ENCODE assay signal across 24 cellular contexts in the genomic region with DNA sequence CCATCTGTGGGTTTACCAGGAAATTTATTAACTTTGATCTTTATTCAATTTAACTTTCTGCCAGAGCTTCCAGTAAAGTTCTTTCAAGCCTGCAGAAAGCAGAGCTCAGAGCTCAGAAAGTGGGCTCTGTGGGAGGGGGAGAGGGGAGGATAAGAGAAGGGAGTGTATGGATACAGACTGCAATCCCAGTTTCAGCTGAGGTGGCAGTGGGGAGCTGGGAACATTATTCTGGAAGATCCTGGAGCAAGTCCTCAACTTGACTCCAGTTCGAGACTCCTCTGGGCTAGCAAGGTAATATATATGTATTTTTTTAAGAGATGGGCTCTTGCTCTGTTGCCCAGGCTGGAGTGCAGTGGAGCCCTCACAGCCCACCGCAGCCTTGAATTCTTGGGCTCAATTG.
DNase-seq lines count a peak whose midpoint lies in the region; ATAC-seq, FAIRE-seq and TF ChIP-seq lines count a peak whose summit lies in the region.
"Had no signal": no experiment of that assay in that cellular context is flagged by ENCODE, and none has a peak within 500 bp of the region (broad histone marks: within the 10 kb centered on the region; RNA-seq: fewer than 3 reads in every experiment).

No MANE protein-coding gene starts in this region.

- no peak overlapping the region for H4K91ac ChIP-seq in H1 (replicated peaks; ENCODE audit: insufficient read length, low read length)

- no peak overlapping the region for H2BK12ac ChIP-seq in H1 (ENCODE audit: low read depth, low read length)

- no peak overlapping the region for H2BK15ac ChIP-seq in H1 (ENCODE audit: low read length)

- H3K27ac ChIP-seq in PC-9, result 0 out of 2 replicates have a peak overlapping the region, but pooled peaks have one; percentile 63
- H3K27ac ChIP-seq in H1 (ENCODE audit: low read depth, low read length), result no peak overlapping the region
- H3K27ac ChIP-seq: pancreas, tibial nerve had no signal

- H3K9me3 ChIP-seq in PC-9 (ENCODE audit: insufficient read depth, low read depth) (no peaks in the 10 kb centered on the region; the same call in 1 of the 2 replicates), H1 (ENCODE audit: insufficient read depth in 2 of 2, low read depth in 1 of 2, low read length in 1 of 2) (no peaks in the 10 kb centered on the region)
- H3K9me3 ChIP-seq: MG63, pancreas, tibial nerve had no signal

- in situ Hi-C loops in ACHN (cut with HindIII; ENCODE audit: low pct_ligation_motif_present, low pct_unique_long_range_greater_than_20kb, low sequenced_read_pairs), result loop anchor here (25.0 kb wide), 2 partner anchors 118 to 618 kb away; a partner anchor contains a TSS

- peaks cover 48% of the 10 kb centered on the region for H3K4me1 ChIP-seq in PC-9 (replicated peaks; ENCODE audit: insufficient read depth)
- H3K4me1 ChIP-seq in H1 (replicated peaks in 1 of 4; ENCODE audit: control insufficient read depth in 3 of 4, insufficient read depth in 4 of 4, low read length in 3 of 4), result no peaks in the 10 kb centered on the region

- H2AFZ ChIP-seq in PC-9, result no peak overlapping the region
- no peak overlapping the region for H2AFZ ChIP-seq in H1 (ENCODE audit: low read length)

- no peak overlapping the region for H3K14ac ChIP-seq in H1 (ENCODE audit: insufficient read length)

- no TSS peak for BruUV-seq in PC-9 (replicated peaks; lab: Mats Ljungman, UMichigan)

- no peak for TF ChIP-seq CTCF in PC-9 (conservative IDR thresholded peaks at IDR 0.05)
- peak in 2 of 3 experiments; percentile 4 to 35; a peak in 2 of 4 replicates for TF ChIP-seq CTCF in H1 (IDR thresholded peaks at IDR 0.05; ENCODE audit: control extremely low read depth in 1 of 3, insufficient read depth in 1 of 3, low read depth in 1 of 3, low read length in 3 of 3)

- peak; percentile 11 to 29; a peak in 2 of 4 replicates for TF ChIP-seq RAD21 in H1 (IDR thresholded peaks at IDR 0.05 in 1 of 2, conservative IDR thresholded peaks at IDR 0.05 in 1 of 2; ENCODE audit: low read depth in 2 of 2, low read length in 2 of 2)

- no peak overlapping the region for H3K4me2 ChIP-seq in PC-9
- no peak overlapping the region for H3K4me2 ChIP-seq in H1 (ENCODE audit: insufficient read depth in 1 of 2, low read depth in 2 of 2, low read length in 2 of 2)

- no peak for ATAC-seq in HG02852 (IDR thresholded peaks at IDR 0.05; ENCODE audit: unreplicated experiment)
- no peak for ATAC-seq in HG03139 (IDR thresholded peaks at IDR 0.05; ENCODE audit: unreplicated experiment)
- ATAC-seq: naive thymus-derived CD8-positive, alpha-beta T cell; pancreas; stimulated activated naive CD8-positive, alpha-beta T cell treated with anti-CD3 and anti-CD28 coated beads, Interleukin-15, Interleukin-2, amounts not matched to agents 100 U/mL and 50 U/mL, for 24 hours had no signal

- no peaks in the 10 kb centered on the region for H3K23me2 ChIP-seq in H1 (ENCODE audit: low read depth, low read length)

- no peaks in the 10 kb centered on the region for H4K20me1 ChIP-seq in PC-9 (ENCODE audit: insufficient read depth)
- H4K20me1 ChIP-seq in H1 (replicated peaks in 1 of 2; ENCODE audit: control insufficient read depth in 1 of 2, insufficient read depth in 2 of 2, low read length in 2 of 2), result no peaks in the 10 kb centered on the region

- TF ChIP-seq EP300 in H1 (IDR thresholded peaks at IDR 0.05; ENCODE audit: borderline replicate concordance in 1 of 2, low read depth in 2 of 2, low read length in 2 of 2), result no peak

- peaks cover 14% of the 10 kb centered on the region; the same call in 1 of the 2 replicates for H3F3A ChIP-seq in PC-9 (ENCODE audit: insufficient read depth, low read depth)

- no peak overlapping the region for H2BK120ac ChIP-seq in H1 (replicated peaks; ENCODE audit: low read depth, low read length)

- no peak for TF ChIP-seq POLR2A in H1 (IDR thresholded peaks at IDR 0.05; ENCODE audit: control extremely low read depth in 1 of 2, low read depth in 2 of 2, low read length in 2 of 2)

- H3K4me3 ChIP-seq in H7 (ENCODE audit: insufficient read depth, low read depth, low read length) (no peak overlapping the region), PC-9 (no peak overlapping the region), H1 (ENCODE audit: extremely low read depth in 1 of 4, insufficient read depth in 2 of 4, low read depth in 3 of 4, low read length in 4 of 4) (no peak overlapping the region)
- H3K4me3 ChIP-seq: MG63, pancreas, tibial nerve had no signal

- H3K4ac ChIP-seq in H1 (replicated peaks; ENCODE audit: insufficient read length, low read depth, low read length), result no peak overlapping the region

- H3K18ac ChIP-seq in H1 (ENCODE audit: extremely low read depth, low read length), result no peak overlapping the region

- POLR2A ChIA-PET in PC-9 (lab: Charles Lee; ENCODE audit: unreplicated experiment) (interaction anchor here (0.6 kb wide), 2 partner anchors 29 to 54 kb away, joined by 4 to 5 read pairs; no protein-coding TSS in a partner anchor), H1 (lab: Charles Lee; ENCODE audit: partially characterized antibody) (interaction anchor here (1.0 kb wide), 1 partner anchor 110 kb away, joined by 3 read pairs; no protein-coding TSS in a partner anchor)

- H3K23ac ChIP-seq in H1 (ENCODE audit: insufficient read length), result no peak overlapping the region

- no peaks in the 10 kb centered on the region for H3K36me3 ChIP-seq in H7 (replicated peaks; ENCODE audit: control insufficient read depth, insufficient read depth, low read length)
- H3K36me3 ChIP-seq in PC-9 (ENCODE audit: low read depth), result no peaks in the 10 kb centered on the region
- no peaks in the 10 kb centered on the region for H3K36me3 ChIP-seq in H1 (ENCODE audit: control insufficient read depth in 2 of 4, insufficient read depth in 4 of 4, low read length in 3 of 4)
- H3K36me3 ChIP-seq: MG63, pancreas, tibial nerve had no signal

- FAIRE-seq in H1 (lab: Jason Lieb, UNC), result no peak
- FAIRE-seq: endothelial cell of umbilical vein, GM18507, pancreas had no signal

- no peaks in the 10 kb centered on the region for H3K27me3 ChIP-seq in H7 (ENCODE audit: control insufficient read depth, insufficient read depth, low read length)
- H3K27me3 ChIP-seq in PC-9 (ENCODE audit: insufficient read depth, low read depth), result no peaks in the 10 kb centered on the region
- H3K27me3 ChIP-seq in H1 (replicated peaks in 1 of 4; ENCODE audit: control insufficient read depth in 3 of 4, extremely low read depth in 1 of 4, insufficient read depth in 3 of 4, low read length in 3 of 4), result no peaks in the 10 kb centered on the region
- H3K27me3 ChIP-seq: MG63, pancreas, tibial nerve had no signal

- no peak overlapping the region for H2AK5ac ChIP-seq in H1 (ENCODE audit: low read depth, low read length)

- H3K79me2 ChIP-seq in PC-9 (ENCODE audit: low read depth), result no peaks in the 10 kb centered on the region
- H3K79me2 ChIP-seq in H1 (ENCODE audit: control insufficient read depth in 1 of 2, insufficient read depth in 2 of 2, low read length in 2 of 2), result no peaks in the 10 kb centered on the region

- H4K8ac ChIP-seq in H1 (ENCODE audit: extremely low read depth, insufficient read depth, low read length), result no peak overlapping the region

- no peaks in the 10 kb centered on the region for H3K9me2 ChIP-seq in PC-9 (ENCODE audit: insufficient read depth)

- CTCF ChIA-PET in PC-9 (lab: Charles Lee), result no interaction called here
- CTCF ChIA-PET in H1 (lab: Charles Lee; ENCODE audit: partially characterized antibody), result interaction anchor here (0.6 to 8.1 kb wide), 28 partner anchors 9 to 593 kb away, joined by 3 to 66 read pairs (median 4); no protein-coding TSS in a partner anchor

- no peak overlapping the region for H4K5ac ChIP-seq in H1 (ENCODE audit: insufficient read length, low read depth, low read length)

- no peaks in the 10 kb centered on the region for H3K79me1 ChIP-seq in H1 (ENCODE audit: low read depth, low read length)

- 74% methylated on average over 2 of the region's 2 CpGs; no CpG with 5 or more reads in 1 of the 2 experiments for WGBS in H1 (ENCODE audit: extremely low coverage in 1 of 2, insufficient coverage in 1 of 2, insufficient read length in 1 of 2, insufficient replicate concordance in 2 of 2, low coverage in 1 of 2, low lambda C conversion rate in 2 of 2, missing lambda C conversion rate in 1 of 2), 2 experiments

- no peak overlapping the region for H2BK20ac ChIP-seq in H1 (ENCODE audit: low read length)

- H3K9ac ChIP-seq in H1 (replicated peaks in 1 of 4; ENCODE audit: extremely low read depth in 1 of 4, low read depth in 3 of 4, low read length in 3 of 4), result no peak overlapping the region

- no peak overlapping the region for H3K56ac ChIP-seq in H1 (replicated peaks; ENCODE audit: insufficient read length, low read depth, low read length)

- no peak overlapping the region for H2BK5ac ChIP-seq in H1 (ENCODE audit: low read depth, low read length)

- intact Hi-C loops in PC-9 (cut with micrococcal nuclease; ENCODE audit: unreplicated experiment), result no loop called here

- DNase-seq in ACHN (peak; percentile 24), H7 (peak; percentile 30), PC-9 (no peak), H1 (ENCODE audit: low read depth in 1 of 2, low spot score in 2 of 2) (no peak), A172 (ENCODE audit: low spot score) (no peak), NCI-H2196 (lab: John Stamatoyannopoulos, UW; ENCODE audit: unreplicated experiment) (no peak)
- DNase-seq: activated CD4-positive, alpha-beta T cell treated with anti-CD3 and anti-CD28 coated beads for 1 hour; AML-193; foreskin fibroblast; mesenchymal stem cell; MG63; NCI-H1694 treated with DMSO at 0.1 percent for 48 hours; NCI-H446; NK-92 treated with Interleukin-12 subunit alpha and Interleukin-12 subunit beta, amount 100 ng/mL, for 24 hours; pancreas; SHP77 treated with DMSO at 0.1 percent for 48 hours; stimulated activated naive CD8-positive, alpha-beta T cell treated with anti-CD3 and anti-CD28 coated beads, Interleukin-15, Interleukin-2, amounts not matched to agents 100 U/mL and 50 U/mL, for 24 hours; T1000 had no signal

TF ChIP-seq in H1, 55 proteins besides CTCF, POLR2A, EP300 and RAD21:
- TF ChIP-seq CHD1 (IDR thresholded peaks at IDR 0.05; ENCODE audit: low read depth, low read length), result no peak
- TF ChIP-seq, protein P1, sequence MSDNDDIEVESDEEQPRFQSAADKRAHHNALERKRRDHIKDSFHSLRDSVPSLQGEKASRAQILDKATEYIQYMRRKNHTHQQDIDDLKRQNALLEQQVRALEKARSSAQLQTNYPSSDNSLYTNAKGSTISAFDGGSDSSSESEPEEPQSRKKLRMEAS (IDR thresholded peaks at IDR 0.05), result no peak

Comparison
In these comparisons a context has a peak if more than half of its experiments do, and no peak if none do; other contexts are left out.
1. DNase-seq: peak in ACHN (single experiment) and H7 (single experiment); none in PC-9 (0 of 2), H1 (0 of 2), A172 (single experiment) and NCI-H2196 (single experiment).